21 cellular contexts compared by ENCODE assay signal in the genomic region with DNA sequence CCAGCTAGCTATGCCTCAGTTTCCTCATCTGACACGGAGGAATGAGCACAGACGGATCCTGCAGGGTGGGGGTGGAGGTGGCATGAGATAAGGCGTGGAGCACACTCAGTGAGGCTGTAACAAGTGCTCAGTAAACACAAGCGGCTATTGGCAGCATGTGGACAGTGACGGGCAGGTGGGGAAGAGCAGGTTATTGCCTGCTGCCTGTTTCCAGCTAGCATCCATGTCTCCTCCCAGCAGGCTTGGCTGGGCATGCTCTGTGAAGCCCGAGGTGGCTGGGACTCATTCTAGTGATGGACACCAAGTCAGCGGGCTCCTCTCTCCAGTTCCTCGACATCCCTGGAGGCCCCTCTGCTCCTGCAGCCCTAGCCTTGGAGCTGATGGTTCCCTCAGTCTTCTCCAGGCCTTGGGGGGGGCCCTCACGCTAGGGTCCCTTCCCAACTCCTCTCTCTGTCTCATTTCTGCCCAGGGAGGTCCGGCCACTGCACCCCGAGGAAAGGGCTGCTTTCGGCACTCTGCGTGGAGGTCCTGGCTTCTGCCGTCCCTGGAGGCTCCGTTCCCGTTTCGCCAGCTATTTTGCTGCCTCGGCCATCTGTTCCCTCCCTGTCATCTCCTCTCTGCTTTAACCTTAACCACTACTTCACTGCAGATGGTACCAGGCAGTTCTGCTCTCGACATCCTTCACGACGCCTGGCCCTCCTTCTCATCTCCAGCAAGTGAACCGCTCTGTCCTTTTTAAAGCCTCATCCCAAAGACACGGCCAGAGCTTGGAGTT. TPM values are rescaled to one million over a fixed set of nuclear protein-coding genes. Genes with fewer than 3 reads are reported as not detected.
DNase-seq lines count a peak whose midpoint lies in the region; ATAC-seq and TF ChIP-seq lines count a peak whose summit lies in the region.
"Had no signal": no experiment of that assay in that cellular context is flagged by ENCODE, and none has a peak within 500 bp of the region (broad histone marks: within the 10 kb centered on the region; RNA-seq: fewer than 3 reads in every experiment).

No MANE protein-coding gene starts in this region.

- POLR2A ChIA-PET in SK-N-SH (lab: Yijun Ruan, JAX) = no interaction called here

- no peak for TF ChIP-seq CTCF in brain (conservative IDR thresholded peaks at IDR 0.05)
- TF ChIP-seq CTCF in SK-N-SH (IDR thresholded peaks at IDR 0.05) = no peak

- peaks cover 31% of the 10 kb centered on the region for H3K27me3 ChIP-seq in SK-N-SH (ENCODE audit: insufficient read depth)
- H3K27me3 ChIP-seq: suprapubic skin had no signal

- TF ChIP-seq EP300 in SK-N-SH (IDR thresholded peaks at IDR 0.05; ENCODE audit: borderline replicate concordance in 1 of 2, low read depth in 1 of 2, low read length in 1 of 2) = no peak

- DNase-seq in DMS153 (lab: John Stamatoyannopoulos, UW) = peak; percentile 7
- no peak for DNase-seq in DMS153 treated with DMSO at 0.1 percent for 48 hours (lab: John Stamatoyannopoulos, UW; ENCODE audit: unreplicated experiment)
- DNase-seq in NCI-H510A treated with DMSO at 0.1 percent for 48 hours (lab: John Stamatoyannopoulos, UW) = peak; percentile 68
- peak; percentile 12 for DNase-seq in superior temporal gyrus (ENCODE audit: extremely low spot score)
- DNase-seq in mucosa of gallbladder (ENCODE audit: low spot score) = no peak
- no peak for DNase-seq in SK-N-SH
- DNase-seq: activated CD4-positive, alpha-beta memory T cell treated with anti-CD3 and anti-CD28 coated beads, Interleukin-2, amount 10 ng/mL, durations not matched to agents 7 days and 5 days; activated naive CD4-positive, alpha-beta T cell treated with anti-CD3 and anti-CD28 coated beads, Interleukin-2, amount 50 U/mL, for 16 hours; activated T-cell treated with anti-CD3 and anti-CD28 coated beads, Interleukin-2, amount 50 U/mL, for 4 hours; foreskin fibroblast; GOT3; NCI-H2227 treated with DMSO at 0.1 percent for 48 hours; OCI-M1; SIG-M5 had no signal

- H3K27me3 Mint-ChIP-seq in brain = peaks cover 16% of the 10 kb centered on the region

- ATAC-seq in HG03457 (IDR thresholded peaks at IDR 0.05; ENCODE audit: unreplicated experiment) = no peak
- ATAC-seq: activated T-cell treated with anti-CD3 and anti-CD28 coated beads, Interleukin-2, amount 50 U/mL, for 4 hours had no signal

- no peaks in the 10 kb centered on the region for H4K20me1 ChIP-seq in SK-N-SH (ENCODE audit: insufficient read depth)

- no peaks in the 10 kb centered on the region for H3K36me3 Mint-ChIP-seq in brain
- H3K36me3 Mint-ChIP-seq: mesothelial cell of epicardium had no signal

- no peaks in the 10 kb centered on the region for H3K9me3 ChIP-seq in SK-N-SH
- H3K9me3 ChIP-seq: neutrophil, suprapubic skin had no signal

- TF ChIP-seq RAD21 in SK-N-SH (IDR thresholded peaks at IDR 0.05; ENCODE audit: low read length) = no peak

- no peaks in the 10 kb centered on the region for H3K79me2 ChIP-seq in SK-N-SH (ENCODE audit: insufficient read depth)

- peak overlapping the region in 3 of 5 experiments; percentile 12 to 31 (median 14) for H3K4me3 Mint-ChIP-seq in brain
- H3K4me3 Mint-ChIP-seq: activated CD4-positive, alpha-beta memory T cell treated with anti-CD3 and anti-CD28 coated beads, Interleukin-2, amount 10 ng/mL, durations not matched to agents 7 days and 5 days; activated T-cell treated with anti-CD3 and anti-CD28 coated beads, Interleukin-2, amount 50 U/mL, for 4 hours; dendritic cell treated with granulocyte-macrophage colony-stimulating factor and Interleukin-4, amounts not matched to agents 40 ng/mL and 50 ng/mL, for 4 days; mesothelial cell of epicardium had no signal

- H3K4me3 ChIP-seq in SK-N-SH (ENCODE audit: low read depth in 2 of 2, low read length in 1 of 2) = no peak overlapping the region
- H3K4me3 ChIP-seq: suprapubic skin had no signal

- H3F3A ChIP-seq in SK-N-SH (replicated peaks; ENCODE audit: insufficient read depth) = no peaks in the 10 kb centered on the region

- H3K4me1 Mint-ChIP-seq in brain = peaks cover 62% of the 10 kb centered on the region
- H3K4me1 Mint-ChIP-seq: mesothelial cell of epicardium had no signal

- H3K9me2 ChIP-seq in SK-N-SH = no peaks in the 10 kb centered on the region

- no peak overlapping the region for H3K9ac ChIP-seq in SK-N-SH

- WGBS in SK-N-SH (ENCODE audit: low lambda C conversion rate) = 59% methylated on average over 18 of the region's 23 CpGs

- H3K36me3 ChIP-seq in SK-N-SH (replicated peaks in 1 of 2; ENCODE audit: control insufficient read depth in 1 of 2, insufficient read depth in 2 of 2, low read length in 1 of 2) = no peaks in the 10 kb centered on the region
- H3K36me3 ChIP-seq: neutrophil, suprapubic skin had no signal

- CTCF ChIA-PET in SK-N-SH (lab: Yijun Ruan, JAX) = interaction anchor here (0.6 to 3.1 kb wide), 5 partner anchors 9 to 110 kb away, joined by 3 to 16 read pairs (median 4); no protein-coding TSS in a partner anchor

- H3K9me3 Mint-ChIP-seq in brain = peaks cover 0 to 5% (median 0%) of the 10 kb centered on the region in 5 experiments
- H3K9me3 Mint-ChIP-seq: activated T-cell treated with anti-CD3 and anti-CD28 coated beads, Interleukin-2, amount 50 U/mL, for 4 hours; dendritic cell treated with granulocyte-macrophage colony-stimulating factor and Interleukin-4, amounts not matched to agents 40 ng/mL and 50 ng/mL, for 4 days; mesothelial cell of epicardium had no signal

- no peak overlapping the region for H3K4me2 ChIP-seq in SK-N-SH

- H3K27ac Mint-ChIP-seq in brain = peak overlapping the region in 4 of 5 experiments; percentile 58 to 84 (median 76)
- H3K27ac Mint-ChIP-seq: activated CD4-positive, alpha-beta memory T cell treated with anti-CD3 and anti-CD28 coated beads, Interleukin-2, amount 10 ng/mL, durations not matched to agents 7 days and 5 days; dendritic cell treated with granulocyte-macrophage colony-stimulating factor and Interleukin-4, amounts not matched to agents 40 ng/mL and 50 ng/mL, for 4 days; mesothelial cell of epicardium had no signal

- H2AFZ ChIP-seq in SK-N-SH (ENCODE audit: low read depth) = no peak overlapping the region

- no peak overlapping the region for H3K27ac ChIP-seq in SK-N-SH (ENCODE audit: low read depth in 2 of 2, low read length in 1 of 2)
- H3K27ac ChIP-seq: 22Rv1, neutrophil, suprapubic skin had no signal

- H3K4me1 ChIP-seq in SK-N-SH (ENCODE audit: control insufficient read depth in 1 of 2, insufficient read depth in 2 of 2, low read depth in 1 of 2, low read length in 1 of 2) = no peaks in the 10 kb centered on the region; a peak in 1 of 4 replicates

TF ChIP-seq in SK-N-SH, 30 proteins besides CTCF, POLR2A, EP300 and RAD21:
- TF ChIP-seq NFIC (IDR thresholded peaks at IDR 0.05; ENCODE audit: borderline replicate concordance) = no peak
- TF ChIP-seq RXRA (IDR thresholded peaks at IDR 0.05; ENCODE audit: borderline replicate concordance, low read depth) = no peak
- no peak for TF ChIP-seq USF1 (IDR thresholded peaks at IDR 0.05; ENCODE audit: borderline replicate concordance, low read depth)
- TF ChIP-seq RCOR1 (IDR thresholded peaks at IDR 0.05; ENCODE audit: low read length) = no peak
- no peak for TF ChIP-seq SIN3A (IDR thresholded peaks at IDR 0.05; ENCODE audit: borderline replicate concordance, low read depth, low read length)

RNA-seq across cellular contexts. Expression of gene RTN4RL1, which starts 6.2 kb away (rescaled TPM):
- polyA plus RNA-seq in brain (ENCODE audit: insufficient read depth, low read depth, low replicate concordance) (4.3 TPM), SK-N-SH (2012; rRNA removed) (0.07 TPM in 1 of 2 replicates, not detected in the other)
- 9.3 TPM for total RNA-seq in mucosa of gallbladder
- polyA plus RNA-seq in SK-N-SH (2012; cell fraction: cytosol; rRNA removed) = 0.01 and 0.03 TPM in 2 replicates
- polyA plus RNA-seq in SK-N-SH (2012; cell fraction: nucleus; rRNA removed) = 0.02 and 0.04 TPM in 2 replicates

RNA-seq across cellular contexts. Expression of gene DPH1, which starts 11.1 kb away (rescaled TPM):
- polyA plus RNA-seq in brain (ENCODE audit: insufficient read depth, low read depth, low replicate concordance) = 18.6 TPM
- total RNA-seq in mucosa of gallbladder = 51.5 TPM
- polyA plus RNA-seq in SK-N-SH (2012; rRNA removed) = 36.2 and 39.5 TPM in 2 replicates
- 10.0 and 16.0 TPM in 2 replicates for polyA plus RNA-seq in SK-N-SH (2012; cell fraction: cytosol; rRNA removed)
- polyA plus RNA-seq in SK-N-SH (2012; cell fraction: nucleus; rRNA removed) = 149 and 180 TPM in 2 replicates

RNA-seq across cellular contexts. Expression of gene OVCA2, which starts 22.9 kb away (rescaled TPM):
- polyA plus RNA-seq in brain (ENCODE audit: insufficient read depth, low read depth, low replicate concordance) = 28.7 TPM
- total RNA-seq in mucosa of gallbladder = 31.8 TPM
- polyA plus RNA-seq in SK-N-SH (2012; rRNA removed) = 58.1 and 59.2 TPM in 2 replicates
- polyA plus RNA-seq in SK-N-SH (2012; cell fraction: cytosol; rRNA removed) = 39.2 and 51.0 TPM in 2 replicates
- 34.5 and 38.7 TPM in 2 replicates for polyA plus RNA-seq in SK-N-SH (2012; cell fraction: nucleus; rRNA removed)

RNA-seq across cellular contexts. Expression of gene HIC1, which starts 36.0 kb away (rescaled TPM):
- polyA plus RNA-seq in brain (ENCODE audit: insufficient read depth, low read depth, low replicate concordance) (2.6 TPM), SK-N-SH (2012; rRNA removed) (3.8 and 6.4 TPM in 2 replicates)
- 20.8 TPM for total RNA-seq in mucosa of gallbladder
- 2.1 and 3.1 TPM in 2 replicates for polyA plus RNA-seq in SK-N-SH (2012; cell fraction: cytosol; rRNA removed)
- 13.7 and 15.5 TPM in 2 replicates for polyA plus RNA-seq in SK-N-SH (2012; cell fraction: nucleus; rRNA removed)

Comparison
In these comparisons a context has a peak if more than half of its experiments do, and no peak if none do; other contexts are left out.
1. DNase-seq: peak in DMS153 (single experiment), NCI-H510A treated with DMSO at 0.1 percent for 48 hours (single experiment) and superior temporal gyrus (single experiment); none in DMS153 treated with DMSO at 0.1 percent for 48 hours (single experiment), mucosa of gallbladder (single experiment) and SK-N-SH (single experiment).